ENCODE assay signal across 30 cellular contexts in the genomic region with DNA sequence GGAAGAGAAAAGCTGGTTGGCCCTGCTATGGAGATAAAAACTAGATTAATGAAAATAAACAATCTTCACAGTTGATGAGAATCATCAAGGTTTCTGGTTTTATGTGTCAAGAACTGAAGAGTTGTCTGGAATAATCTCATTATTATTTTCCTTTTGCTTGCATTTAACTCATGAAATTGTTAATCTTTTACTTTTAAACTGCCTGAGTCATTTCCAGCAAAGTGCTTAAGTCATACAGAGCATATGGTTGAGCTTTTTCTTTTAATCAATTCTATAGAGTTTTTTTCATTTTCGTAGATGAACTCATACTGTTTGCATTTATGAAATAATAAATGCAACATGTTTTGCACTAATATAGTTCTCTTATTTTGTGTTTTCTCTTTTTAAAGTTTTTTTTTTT.
"Had no signal": no experiment of that assay in that cellular context is flagged by ENCODE, and none has a peak within 500 bp of the region (broad histone marks: within the 10 kb centered on the region; RNA-seq: fewer than 3 reads in every experiment).

No MANE protein-coding gene starts in this region.

- H3K4me1 ChIP-seq: esophagus squamous epithelium, heart left ventricle had no signal

- H3K4me1 Mint-ChIP-seq: activated CD4-positive, alpha-beta memory T cell treated with anti-CD3 and anti-CD28 coated beads, Interleukin-2, amount 10 ng/mL, durations not matched to agents 7 days and 5 days; activated CD4-positive, alpha-beta T cell treated with anti-CD3 and anti-CD28 coated beads, Interleukin-2, amount 10 ng/mL, durations not matched to agents 7 days and 5 days; activated T-helper 17 cell treated with anti-CD3 and anti-CD28 coated beads, Interleukin-2, amount 50 U/mL, for 72 hours; central memory CD8-positive, alpha-beta T cell; WTC11 had no signal

- H3K4me3 Mint-ChIP-seq: activated CD4-positive, alpha-beta memory T cell treated with anti-CD3 and anti-CD28 coated beads, Interleukin-2, amount 10 ng/mL, durations not matched to agents 7 days and 5 days; activated CD4-positive, alpha-beta T cell treated with anti-CD3 and anti-CD28 coated beads, Interleukin-2, amount 10 ng/mL, durations not matched to agents 7 days and 5 days; activated naive CD8-positive, alpha-beta T cell; activated T-cell treated with anti-CD3 and anti-CD28 coated beads, Interleukin-2, amount 50 U/mL, for 4 hours; activated T-helper 17 cell treated with anti-CD3 and anti-CD28 coated beads, Interleukin-2, amount 50 U/mL, for 72 hours; central memory CD8-positive, alpha-beta T cell; dendritic cell treated with granulocyte-macrophage colony-stimulating factor and Interleukin-4, amounts not matched to agents 40 ng/mL and 50 ng/mL, for 4 days; WTC11 had no signal

- FAIRE-seq: astrocyte, bronchial epithelial cell, endometrium, endothelial cell of umbilical vein had no signal

- H3K36me3 ChIP-seq: brain microvascular endothelial cell, esophagus squamous epithelium, heart left ventricle had no signal

- H3K9me3 Mint-ChIP-seq: activated CD4-positive, alpha-beta memory T cell treated with anti-CD3 and anti-CD28 coated beads, Interleukin-2, amount 10 ng/mL, durations not matched to agents 7 days and 5 days; WTC11 had no signal

- H3K27ac ChIP-seq: brain microvascular endothelial cell, coronary artery, dorsolateral prefrontal cortex, epithelial cell of prostate, esophagus squamous epithelium, heart left ventricle had no signal

- H3K9me3 ChIP-seq: esophagus squamous epithelium, heart left ventricle had no signal

- H3K27ac Mint-ChIP-seq: activated CD4-positive, alpha-beta memory T cell treated with anti-CD3 and anti-CD28 coated beads, Interleukin-2, amount 10 ng/mL, durations not matched to agents 7 days and 5 days; activated CD4-positive, alpha-beta T cell treated with anti-CD3 and anti-CD28 coated beads, Interleukin-2, amount 10 ng/mL, durations not matched to agents 7 days and 5 days; activated naive CD8-positive, alpha-beta T cell; activated T-helper 17 cell treated with anti-CD3 and anti-CD28 coated beads, Interleukin-2, amount 50 U/mL, for 72 hours; dendritic cell treated with granulocyte-macrophage colony-stimulating factor and Interleukin-4, amounts not matched to agents 40 ng/mL and 50 ng/mL, for 4 days; WTC11 had no signal

- DNase-seq: activated CD4-positive, alpha-beta memory T cell treated with anti-CD3 and anti-CD28 coated beads, Interleukin-2, amount 10 ng/mL, durations not matched to agents 7 days and 5 days; activated CD4-positive, alpha-beta T cell treated with anti-CD3 and anti-CD28 coated beads for 1 hour; activated CD4-positive, alpha-beta T cell treated with anti-CD3 and anti-CD28 coated beads for 4 hours; activated CD4-positive, alpha-beta T cell treated with anti-CD3 and anti-CD28 coated beads, Interleukin-2, amount 10 ng/mL, durations not matched to agents 7 days and 5 days; activated CD4-positive, alpha-beta T cell treated with anti-CD3 and anti-CD28 coated beads, Interleukin-2, amount 50 U/mL, for 4 hours; activated effector memory CD4-positive, alpha-beta T cell treated with Interleukin-2 at 50 U/mL for 16 hours; activated gamma-delta T cell treated with Interleukin-2 at 50 U/mL for 16 hours; activated naive CD4-positive, alpha-beta T cell treated with anti-CD3 and anti-CD28 coated beads, Interleukin-2, amount 50 U/mL, for 16 hours; activated naive CD4-positive, alpha-beta T cell treated with Interleukin-2 at 50 U/mL for 16 hours; activated T-cell treated with anti-CD3 and anti-CD28 coated beads, Interleukin-2, amount 50 U/mL, for 4 hours; amniotic stem cell; anterior cingulate cortex; brain microvascular endothelial cell; dorsolateral prefrontal cortex; effector CD4-positive, alpha-beta T cell; esophagus squamous epithelium; foreskin melanocyte; glutamatergic neuron; heart left ventricle had no signal

- H3K36me3 Mint-ChIP-seq: activated naive CD8-positive, alpha-beta T cell; WTC11 had no signal

- H3K27me3 ChIP-seq: brain microvascular endothelial cell, dorsolateral prefrontal cortex, esophagus squamous epithelium, heart left ventricle had no signal

- ATAC-seq: activated T-cell treated with anti-CD3 and anti-CD28 coated beads, Interleukin-2, amount 50 U/mL, for 4 hours; activated T-helper 17 cell treated with anti-CD3 and anti-CD28 coated beads, Interleukin-2, amount 50 U/mL, for 72 hours; heart left ventricle; WTC11 had no signal

- H3K4me3 ChIP-seq: coronary artery, dorsolateral prefrontal cortex, esophagus squamous epithelium, heart left ventricle had no signal

- H3K27me3 Mint-ChIP-seq: activated CD4-positive, alpha-beta memory T cell treated with anti-CD3 and anti-CD28 coated beads, Interleukin-2, amount 10 ng/mL, durations not matched to agents 7 days and 5 days; activated CD4-positive, alpha-beta T cell treated with anti-CD3 and anti-CD28 coated beads, Interleukin-2, amount 10 ng/mL, durations not matched to agents 7 days and 5 days; activated naive CD8-positive, alpha-beta T cell; activated T-helper 17 cell treated with anti-CD3 and anti-CD28 coated beads, Interleukin-2, amount 50 U/mL, for 72 hours; central memory CD8-positive, alpha-beta T cell; dendritic cell treated with granulocyte-macrophage colony-stimulating factor and Interleukin-4, amounts not matched to agents 40 ng/mL and 50 ng/mL, for 4 days had no signal
